Comparison of ENCODE assay signal across 10 cellular contexts in the genomic region with DNA sequence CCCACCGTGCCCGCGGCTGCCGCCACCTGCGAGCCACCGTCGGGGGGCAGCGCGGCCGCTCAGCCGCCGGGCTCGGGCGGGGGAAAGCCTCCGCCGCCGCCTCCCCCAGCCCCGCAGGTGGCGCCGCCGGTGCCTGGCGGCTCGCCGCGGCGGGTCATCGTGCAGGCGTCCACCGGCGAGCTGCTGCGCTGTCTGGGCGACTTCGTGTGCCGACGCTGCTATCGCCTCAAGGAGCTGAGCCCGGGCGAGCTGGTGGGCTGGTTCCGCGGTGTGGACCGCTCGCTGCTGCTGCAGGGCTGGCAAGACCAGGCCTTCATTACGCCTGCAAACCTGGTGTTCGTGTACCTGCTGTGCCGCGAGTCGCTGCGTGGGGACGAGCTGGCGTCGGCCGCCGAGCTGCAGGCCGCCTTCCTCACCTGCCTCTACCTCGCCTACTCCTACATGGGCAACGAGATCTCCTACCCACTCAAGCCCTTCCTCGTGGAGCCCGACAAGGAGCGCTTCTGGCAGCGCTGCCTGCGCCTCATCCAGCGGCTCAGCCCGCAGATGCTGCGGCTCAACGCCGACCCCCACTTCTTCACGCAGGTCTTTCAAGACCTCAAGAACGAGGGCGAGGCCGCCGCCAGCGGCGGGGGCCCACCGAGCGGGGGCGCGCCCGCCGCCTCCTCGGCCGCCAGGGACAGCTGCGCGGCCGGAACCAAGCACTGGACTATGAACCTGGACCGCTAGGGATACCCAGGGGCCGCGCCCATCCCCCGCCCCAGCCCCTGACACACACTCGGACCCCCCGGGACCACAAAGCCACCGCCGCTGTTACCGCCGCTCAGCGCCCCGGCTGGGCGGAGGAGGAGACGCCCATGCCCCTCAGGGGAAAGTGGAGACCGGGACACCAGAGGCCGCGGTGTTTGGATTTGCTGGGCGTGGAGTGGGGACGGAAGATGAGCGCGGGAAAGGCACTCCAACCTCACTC. TPM values are rescaled to one million over a fixed set of nuclear protein-coding genes. Genes with fewer than 3 reads are reported as not detected.
DNase-seq lines count a peak whose midpoint lies in the region; ATAC-seq and TF ChIP-seq lines count a peak whose summit lies in the region.
"Had no signal": no experiment of that assay in that cellular context is flagged by ENCODE, and none has a peak within 500 bp of the region (broad histone marks: within the 10 kb centered on the region; RNA-seq: fewer than 3 reads in every experiment).

No MANE protein-coding gene starts in this region.

- no peak for TF ChIP-seq POLR2A in vagina (IDR thresholded peaks at IDR 0.05)

- peaks cover 24% of the 10 kb centered on the region for H3K4me1 ChIP-seq in left ventricle myocardium inferior
- H3K4me1 ChIP-seq in right atrium auricular region: peaks cover 0 to 19% of the 10 kb centered on the region in 2 donors
- peaks cover 18% of the 10 kb centered on the region for H3K4me1 ChIP-seq in iPS-18a (ENCODE audit: control insufficient read depth, low read depth, low read length)
- peaks cover 8% of the 10 kb centered on the region for H3K4me1 ChIP-seq in vagina

- DNase-seq in left ventricle myocardium inferior: no peak
- no peak for DNase-seq in right atrium auricular region (ENCODE audit: low spot score)
- peak; percentile 32 for DNase-seq in SK-N-DZ (ENCODE audit: low spot score)
- peak; percentile 34 to 74 for DNase-seq in vagina (ENCODE audit: extremely low spot score in 2 of 2)
- DNase-seq in stimulated activated CD4-positive, alpha-beta T cell treated with anti-CD3 and anti-CD28 coated beads, Interleukin-1b, Interleukin-23, amount 100 ng/mL, for 48 hours: no peak
- DNase-seq: EL had no signal

- H3K4me3 ChIP-seq in left ventricle myocardium inferior (peak overlapping the region; percentile 61), right atrium auricular region (peak overlapping the region in 1 of 2 donors; percentile 46), iPS-18a (ENCODE audit: low read length) (peak overlapping the region; percentile 0), vagina (peak overlapping the region in 1 of 2 donors; percentile 22)
- H3K4me3 ChIP-seq: lung had no signal

- H3K9ac ChIP-seq in iPS-18a (ENCODE audit: low read length): no peak overlapping the region

- H3K36me3 ChIP-seq in left ventricle myocardium inferior (no peaks in the 10 kb centered on the region), right atrium auricular region (no peaks in the 10 kb centered on the region), iPS-18a (ENCODE audit: control insufficient read depth, low read depth, low read length) (no peaks in the 10 kb centered on the region), vagina (no peaks in the 10 kb centered on the region)

- H3K9me3 ChIP-seq in left ventricle myocardium inferior (replicated peaks) (no peaks in the 10 kb centered on the region), right atrium auricular region (no peaks in the 10 kb centered on the region), iPS-18a (ENCODE audit: control insufficient read depth, low read depth, low read length) (no peaks in the 10 kb centered on the region), vagina (no peaks in the 10 kb centered on the region)

- no peak for TF ChIP-seq CTCF in left ventricle myocardium inferior (IDR thresholded peaks at IDR 0.05; ENCODE audit: borderline replicate concordance)
- no peak for TF ChIP-seq CTCF in right atrium auricular region (IDR thresholded peaks at IDR 0.05)
- TF ChIP-seq CTCF in vagina (IDR thresholded peaks at IDR 0.05): no peak

- H3K27ac ChIP-seq in left ventricle myocardium inferior (replicated peaks) (no peak overlapping the region), right atrium auricular region (no peak overlapping the region), iPS-18a (ENCODE audit: low read length) (no peak overlapping the region), vagina (no peak overlapping the region)

- H3K27me3 ChIP-seq in left ventricle myocardium inferior (ENCODE audit: low read depth): peaks cover 100% of the 10 kb centered on the region
- peaks cover 25 to 49% of the 10 kb centered on the region in 2 donors for H3K27me3 ChIP-seq in right atrium auricular region
- H3K27me3 ChIP-seq in iPS-18a (ENCODE audit: control insufficient read depth, insufficient read depth, low read length): peaks cover 71% of the 10 kb centered on the region
- H3K27me3 ChIP-seq in vagina: peaks cover 9% of the 10 kb centered on the region

- intact Hi-C loops in left ventricle myocardium inferior (cut with micrococcal nuclease): no loop called here
- intact Hi-C loops in vagina (cut with DNase I): no loop called here

- ATAC-seq in HG03045 (IDR thresholded peaks at IDR 0.05; ENCODE audit: unreplicated experiment) (no peak), HG03432 (IDR thresholded peaks at IDR 0.05; ENCODE audit: unreplicated experiment) (no peak)

RNA-seq across cellular contexts. Expression of a gene that starts 1.0 kb away (rescaled TPM):
- total RNA-seq in left ventricle myocardium inferior (not detected), right atrium auricular region (not detected), vagina (0.49 TPM)
- 4.2 TPM in 2 replicates for polyA plus RNA-seq in SK-N-DZ (2014; cell fraction: cytosol; rRNA removed)
- polyA plus RNA-seq in SK-N-DZ (2014; cell fraction: nucleus; rRNA removed): 2.1 and 4.6 TPM in 2 replicates

RNA-seq across cellular contexts. Expression of a gene that starts 24.5 kb away (rescaled TPM):
- total RNA-seq in left ventricle myocardium inferior: not detected
- total RNA-seq in right atrium auricular region: not detected
- polyA plus RNA-seq in SK-N-DZ (2014; cell fraction: cytosol; rRNA removed): 21.6 and 28.6 TPM in 2 replicates
- polyA plus RNA-seq in SK-N-DZ (2014; cell fraction: nucleus; rRNA removed): 15.0 and 22.8 TPM in 2 replicates
- not detected for total RNA-seq in vagina
- total RNA-seq: lung had no signal
- polyA plus RNA-seq: lung had no signal

RNA-seq across cellular contexts. Expression of a gene that starts 32.7 kb away (rescaled TPM):
- total RNA-seq in left ventricle myocardium inferior (not detected), right atrium auricular region (not detected), vagina (not detected)
- 7.3 and 18.8 TPM in 2 replicates for polyA plus RNA-seq in SK-N-DZ (2014; cell fraction: cytosol; rRNA removed)
- 9.5 and 10.8 TPM in 2 replicates for polyA plus RNA-seq in SK-N-DZ (2014; cell fraction: nucleus; rRNA removed)
- total RNA-seq: lung had no signal

Comparison
In these comparisons a context has a peak if more than half of its experiments do, and no peak if none do; other contexts are left out.
1. DNase-seq: peak in SK-N-DZ (single experiment) and vagina (2 of 2); none in left ventricle myocardium inferior (single experiment), right atrium auricular region (single experiment) and stimulated activated CD4-positive, alpha-beta T cell treated with anti-CD3 and anti-CD28 coated beads, Interleukin-1b, Interleukin-23, amount 100 ng/mL, for 48 hours (single experiment).